In the genomic region with DNA sequence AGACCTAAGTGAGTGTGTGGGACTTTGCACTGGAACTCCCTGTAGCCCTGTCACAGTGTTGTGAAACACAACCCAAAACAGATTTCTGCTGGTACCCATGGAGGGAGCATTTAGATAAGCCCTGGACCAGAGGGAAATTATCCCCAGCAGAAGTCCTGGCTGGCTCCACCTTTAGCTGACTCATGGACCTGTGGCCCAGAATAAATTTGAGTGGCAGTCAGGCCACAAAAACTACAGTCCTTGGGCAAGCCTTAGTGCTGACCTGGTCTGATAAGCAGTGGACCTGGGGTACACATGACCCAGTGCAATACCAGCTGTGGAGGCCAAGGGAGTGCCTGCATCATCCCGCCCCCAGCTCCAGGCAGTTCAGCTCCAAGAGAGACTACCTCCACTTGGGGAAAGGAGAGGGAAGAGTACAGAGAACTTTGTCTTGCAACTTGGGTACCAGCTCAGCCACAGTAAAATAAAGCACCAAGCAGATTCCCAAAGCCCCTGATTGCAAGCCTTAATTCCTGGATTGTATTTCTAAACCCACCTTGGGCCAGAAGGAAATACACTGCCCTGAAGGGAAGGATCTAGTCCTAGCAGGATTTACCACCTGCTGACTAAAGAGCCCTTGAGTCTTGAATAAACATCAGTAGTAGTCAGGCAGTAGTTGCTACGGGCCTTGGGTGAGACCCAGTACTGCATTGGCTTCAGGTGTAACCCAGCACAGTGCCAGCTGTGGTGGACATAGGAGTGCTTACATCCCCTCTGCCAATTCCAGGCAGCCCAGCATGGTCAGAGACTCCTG, we compare ENCODE assay signal across 1 cellular context.
TF ChIP-seq lines count a peak whose summit lies in the region.

No MANE protein-coding gene starts in this region.

TF ChIP-seq in HepG2, 621 proteins besides CTCF, POLR2A, EP300 and RAD21 (continued from another document and continues in another):
- TF ChIP-seq, protein P1, sequence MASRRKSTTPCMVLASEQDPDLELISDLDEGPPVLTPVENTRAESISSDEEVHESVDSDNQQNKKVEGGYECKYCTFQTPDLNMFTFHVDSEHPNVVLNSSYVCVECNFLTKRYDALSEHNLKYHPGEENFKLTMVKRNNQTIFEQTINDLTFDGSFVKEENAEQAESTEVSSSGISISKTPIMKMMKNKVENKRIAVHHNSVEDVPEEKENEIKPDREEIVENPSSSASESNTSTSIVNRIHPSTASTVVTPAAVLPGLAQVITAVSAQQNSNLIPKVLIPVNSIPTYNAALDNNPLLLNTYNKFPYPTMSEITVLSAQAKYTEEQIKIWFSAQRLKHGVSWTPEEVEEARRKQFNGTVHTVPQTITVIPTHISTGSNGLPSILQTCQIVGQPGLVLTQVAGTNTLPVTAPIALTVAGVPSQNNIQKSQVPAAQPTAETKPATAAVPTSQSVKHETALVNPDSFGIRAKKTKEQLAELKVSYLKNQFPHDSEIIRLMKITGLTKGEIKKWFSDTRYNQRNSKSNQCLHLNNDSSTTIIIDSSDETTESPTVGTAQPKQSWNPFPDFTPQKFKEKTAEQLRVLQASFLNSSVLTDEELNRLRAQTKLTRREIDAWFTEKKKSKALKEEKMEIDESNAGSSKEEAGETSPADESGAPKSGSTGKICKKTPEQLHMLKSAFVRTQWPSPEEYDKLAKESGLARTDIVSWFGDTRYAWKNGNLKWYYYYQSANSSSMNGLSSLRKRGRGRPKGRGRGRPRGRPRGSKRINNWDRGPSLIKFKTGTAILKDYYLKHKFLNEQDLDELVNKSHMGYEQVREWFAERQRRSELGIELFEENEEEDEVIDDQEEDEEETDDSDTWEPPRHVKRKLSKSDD (CRISPR knock-in tag; IDR thresholded peaks at IDR 0.05; ENCODE audit: low read depth): peak; percentile 46
- TF ChIP-seq, protein P2, sequence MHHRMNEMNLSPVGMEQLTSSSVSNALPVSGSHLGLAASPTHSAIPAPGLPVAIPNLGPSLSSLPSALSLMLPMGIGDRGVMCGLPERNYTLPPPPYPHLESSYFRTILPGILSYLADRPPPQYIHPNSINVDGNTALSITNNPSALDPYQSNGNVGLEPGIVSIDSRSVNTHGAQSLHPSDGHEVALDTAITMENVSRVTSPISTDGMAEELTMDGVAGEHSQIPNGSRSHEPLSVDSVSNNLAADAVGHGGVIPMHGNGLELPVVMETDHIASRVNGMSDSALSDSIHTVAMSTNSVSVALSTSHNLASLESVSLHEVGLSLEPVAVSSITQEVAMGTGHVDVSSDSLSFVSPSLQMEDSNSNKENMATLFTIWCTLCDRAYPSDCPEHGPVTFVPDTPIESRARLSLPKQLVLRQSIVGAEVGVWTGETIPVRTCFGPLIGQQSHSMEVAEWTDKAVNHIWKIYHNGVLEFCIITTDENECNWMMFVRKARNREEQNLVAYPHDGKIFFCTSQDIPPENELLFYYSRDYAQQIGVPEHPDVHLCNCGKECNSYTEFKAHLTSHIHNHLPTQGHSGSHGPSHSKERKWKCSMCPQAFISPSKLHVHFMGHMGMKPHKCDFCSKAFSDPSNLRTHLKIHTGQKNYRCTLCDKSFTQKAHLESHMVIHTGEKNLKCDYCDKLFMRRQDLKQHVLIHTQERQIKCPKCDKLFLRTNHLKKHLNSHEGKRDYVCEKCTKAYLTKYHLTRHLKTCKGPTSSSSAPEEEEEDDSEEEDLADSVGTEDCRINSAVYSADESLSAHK (CRISPR knock-in tag; IDR thresholded peaks at IDR 0.05; ENCODE audit: borderline replicate concordance): no peak
- TF ChIP-seq SRSF1 (optimal IDR thresholded peaks at IDR 0.05; ENCODE audit: low read depth, low read length) (no peak), ZBTB20 (CRISPR knock-in tag; IDR thresholded peaks at IDR 0.05; ENCODE audit: borderline replicate concordance, low read depth) (no peak; the same call in 1 of the 2 replicates), ZNF207 (IDR thresholded peaks at IDR 0.05; ENCODE audit: borderline replicate concordance) (no peak), XRCC5 (optimal IDR thresholded peaks at IDR 0.05; ENCODE audit: low read length) (peak; percentile 65), PHF5A (CRISPR knock-in tag; IDR thresholded peaks at IDR 0.05; ENCODE audit: low read depth, unreplicated experiment) (no peak), CREM (IDR thresholded peaks at IDR 0.05) (no peak; the same call in 1 of the 2 replicates), CREM (CRISPR knock-in tag; IDR thresholded peaks at IDR 0.05) (no peak), FOXK2 (IDR thresholded peaks at IDR 0.05) (no peak), ERF (CRISPR knock-in tag; IDR thresholded peaks at IDR 0.05) (no peak), DNMT3B (CRISPR knock-in tag; conservative IDR thresholded peaks at IDR 0.05) (no peak), TMF1 (CRISPR knock-in tag; IDR thresholded peaks at IDR 0.05; ENCODE audit: low read depth) (no peak), ZNF121 (CRISPR knock-in tag; IDR thresholded peaks at IDR 0.05) (no peak), BRD4 (CRISPR knock-in tag; IDR thresholded peaks at IDR 0.05) (no peak), ZNF441 (CRISPR knock-in tag; IDR thresholded peaks at IDR 0.05; ENCODE audit: borderline replicate concordance) (no peak)
- TF ChIP-seq, protein P3, sequence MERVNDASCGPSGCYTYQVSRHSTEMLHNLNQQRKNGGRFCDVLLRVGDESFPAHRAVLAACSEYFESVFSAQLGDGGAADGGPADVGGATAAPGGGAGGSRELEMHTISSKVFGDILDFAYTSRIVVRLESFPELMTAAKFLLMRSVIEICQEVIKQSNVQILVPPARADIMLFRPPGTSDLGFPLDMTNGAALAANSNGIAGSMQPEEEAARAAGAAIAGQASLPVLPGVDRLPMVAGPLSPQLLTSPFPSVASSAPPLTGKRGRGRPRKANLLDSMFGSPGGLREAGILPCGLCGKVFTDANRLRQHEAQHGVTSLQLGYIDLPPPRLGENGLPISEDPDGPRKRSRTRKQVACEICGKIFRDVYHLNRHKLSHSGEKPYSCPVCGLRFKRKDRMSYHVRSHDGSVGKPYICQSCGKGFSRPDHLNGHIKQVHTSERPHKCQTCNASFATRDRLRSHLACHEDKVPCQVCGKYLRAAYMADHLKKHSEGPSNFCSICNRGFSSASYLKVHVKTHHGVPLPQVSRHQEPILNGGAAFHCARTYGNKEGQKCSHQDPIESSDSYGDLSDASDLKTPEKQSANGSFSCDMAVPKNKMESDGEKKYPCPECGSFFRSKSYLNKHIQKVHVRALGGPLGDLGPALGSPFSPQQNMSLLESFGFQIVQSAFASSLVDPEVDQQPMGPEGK (CRISPR knock-in tag; IDR thresholded peaks at IDR 0.05): peak; percentile 57
- TF ChIP-seq, protein P4, sequence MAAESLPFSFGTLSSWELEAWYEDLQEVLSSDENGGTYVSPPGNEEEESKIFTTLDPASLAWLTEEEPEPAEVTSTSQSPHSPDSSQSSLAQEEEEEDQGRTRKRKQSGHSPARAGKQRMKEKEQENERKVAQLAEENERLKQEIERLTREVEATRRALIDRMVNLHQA (CRISPR knock-in tag; IDR thresholded peaks at IDR 0.05): no peak
- TF ChIP-seq, protein P5, sequence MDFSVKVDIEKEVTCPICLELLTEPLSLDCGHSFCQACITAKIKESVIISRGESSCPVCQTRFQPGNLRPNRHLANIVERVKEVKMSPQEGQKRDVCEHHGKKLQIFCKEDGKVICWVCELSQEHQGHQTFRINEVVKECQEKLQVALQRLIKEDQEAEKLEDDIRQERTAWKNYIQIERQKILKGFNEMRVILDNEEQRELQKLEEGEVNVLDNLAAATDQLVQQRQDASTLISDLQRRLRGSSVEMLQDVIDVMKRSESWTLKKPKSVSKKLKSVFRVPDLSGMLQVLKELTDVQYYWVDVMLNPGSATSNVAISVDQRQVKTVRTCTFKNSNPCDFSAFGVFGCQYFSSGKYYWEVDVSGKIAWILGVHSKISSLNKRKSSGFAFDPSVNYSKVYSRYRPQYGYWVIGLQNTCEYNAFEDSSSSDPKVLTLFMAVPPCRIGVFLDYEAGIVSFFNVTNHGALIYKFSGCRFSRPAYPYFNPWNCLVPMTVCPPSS (IDR thresholded peaks at IDR 0.05): no peak
- TF ChIP-seq, protein P6, sequence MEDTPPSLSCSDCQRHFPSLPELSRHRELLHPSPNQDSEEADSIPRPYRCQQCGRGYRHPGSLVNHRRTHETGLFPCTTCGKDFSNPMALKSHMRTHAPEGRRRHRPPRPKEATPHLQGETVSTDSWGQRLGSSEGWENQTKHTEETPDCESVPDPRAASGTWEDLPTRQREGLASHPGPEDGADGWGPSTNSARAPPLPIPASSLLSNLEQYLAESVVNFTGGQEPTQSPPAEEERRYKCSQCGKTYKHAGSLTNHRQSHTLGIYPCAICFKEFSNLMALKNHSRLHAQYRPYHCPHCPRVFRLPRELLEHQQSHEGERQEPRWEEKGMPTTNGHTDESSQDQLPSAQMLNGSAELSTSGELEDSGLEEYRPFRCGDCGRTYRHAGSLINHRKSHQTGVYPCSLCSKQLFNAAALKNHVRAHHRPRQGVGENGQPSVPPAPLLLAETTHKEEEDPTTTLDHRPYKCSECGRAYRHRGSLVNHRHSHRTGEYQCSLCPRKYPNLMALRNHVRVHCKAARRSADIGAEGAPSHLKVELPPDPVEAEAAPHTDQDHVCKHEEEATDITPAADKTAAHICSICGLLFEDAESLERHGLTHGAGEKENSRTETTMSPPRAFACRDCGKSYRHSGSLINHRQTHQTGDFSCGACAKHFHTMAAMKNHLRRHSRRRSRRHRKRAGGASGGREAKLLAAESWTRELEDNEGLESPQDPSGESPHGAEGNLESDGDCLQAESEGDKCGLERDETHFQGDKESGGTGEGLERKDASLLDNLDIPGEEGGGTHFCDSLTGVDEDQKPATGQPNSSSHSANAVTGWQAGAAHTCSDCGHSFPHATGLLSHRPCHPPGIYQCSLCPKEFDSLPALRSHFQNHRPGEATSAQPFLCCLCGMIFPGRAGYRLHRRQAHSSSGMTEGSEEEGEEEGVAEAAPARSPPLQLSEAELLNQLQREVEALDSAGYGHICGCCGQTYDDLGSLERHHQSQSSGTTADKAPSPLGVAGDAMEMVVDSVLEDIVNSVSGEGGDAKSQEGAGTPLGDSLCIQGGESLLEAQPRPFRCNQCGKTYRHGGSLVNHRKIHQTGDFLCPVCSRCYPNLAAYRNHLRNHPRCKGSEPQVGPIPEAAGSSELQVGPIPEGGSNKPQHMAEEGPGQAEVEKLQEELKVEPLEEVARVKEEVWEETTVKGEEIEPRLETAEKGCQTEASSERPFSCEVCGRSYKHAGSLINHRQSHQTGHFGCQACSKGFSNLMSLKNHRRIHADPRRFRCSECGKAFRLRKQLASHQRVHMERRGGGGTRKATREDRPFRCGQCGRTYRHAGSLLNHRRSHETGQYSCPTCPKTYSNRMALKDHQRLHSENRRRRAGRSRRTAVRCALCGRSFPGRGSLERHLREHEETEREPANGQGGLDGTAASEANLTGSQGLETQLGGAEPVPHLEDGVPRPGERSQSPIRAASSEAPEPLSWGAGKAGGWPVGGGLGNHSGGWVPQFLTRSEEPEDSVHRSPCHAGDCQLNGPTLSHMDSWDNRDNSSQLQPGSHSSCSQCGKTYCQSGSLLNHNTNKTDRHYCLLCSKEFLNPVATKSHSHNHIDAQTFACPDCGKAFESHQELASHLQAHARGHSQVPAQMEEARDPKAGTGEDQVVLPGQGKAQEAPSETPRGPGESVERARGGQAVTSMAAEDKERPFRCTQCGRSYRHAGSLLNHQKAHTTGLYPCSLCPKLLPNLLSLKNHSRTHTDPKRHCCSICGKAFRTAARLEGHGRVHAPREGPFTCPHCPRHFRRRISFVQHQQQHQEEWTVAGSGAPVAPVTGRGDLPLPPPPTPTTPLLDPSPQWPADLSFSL (CRISPR knock-in tag; IDR thresholded peaks at IDR 0.05): peak; percentile 18; the same call in 1 of the 2 replicates
- TF ChIP-seq, protein P7, sequence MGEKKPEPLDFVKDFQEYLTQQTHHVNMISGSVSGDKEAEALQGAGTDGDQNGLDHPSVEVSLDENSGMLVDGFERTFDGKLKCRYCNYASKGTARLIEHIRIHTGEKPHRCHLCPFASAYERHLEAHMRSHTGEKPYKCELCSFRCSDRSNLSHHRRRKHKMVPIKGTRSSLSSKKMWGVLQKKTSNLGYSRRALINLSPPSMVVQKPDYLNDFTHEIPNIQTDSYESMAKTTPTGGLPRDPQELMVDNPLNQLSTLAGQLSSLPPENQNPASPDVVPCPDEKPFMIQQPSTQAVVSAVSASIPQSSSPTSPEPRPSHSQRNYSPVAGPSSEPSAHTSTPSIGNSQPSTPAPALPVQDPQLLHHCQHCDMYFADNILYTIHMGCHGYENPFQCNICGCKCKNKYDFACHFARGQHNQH (CRISPR knock-in tag; IDR thresholded peaks at IDR 0.05): no peak; the same call in 1 of the 2 replicates
- TF ChIP-seq, protein P8, sequence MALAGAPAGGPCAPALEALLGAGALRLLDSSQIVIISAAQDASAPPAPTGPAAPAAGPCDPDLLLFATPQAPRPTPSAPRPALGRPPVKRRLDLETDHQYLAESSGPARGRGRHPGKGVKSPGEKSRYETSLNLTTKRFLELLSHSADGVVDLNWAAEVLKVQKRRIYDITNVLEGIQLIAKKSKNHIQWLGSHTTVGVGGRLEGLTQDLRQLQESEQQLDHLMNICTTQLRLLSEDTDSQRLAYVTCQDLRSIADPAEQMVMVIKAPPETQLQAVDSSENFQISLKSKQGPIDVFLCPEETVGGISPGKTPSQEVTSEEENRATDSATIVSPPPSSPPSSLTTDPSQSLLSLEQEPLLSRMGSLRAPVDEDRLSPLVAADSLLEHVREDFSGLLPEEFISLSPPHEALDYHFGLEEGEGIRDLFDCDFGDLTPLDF (CRISPR knock-in tag; IDR thresholded peaks at IDR 0.05): no peak
- TF ChIP-seq, protein P9, sequence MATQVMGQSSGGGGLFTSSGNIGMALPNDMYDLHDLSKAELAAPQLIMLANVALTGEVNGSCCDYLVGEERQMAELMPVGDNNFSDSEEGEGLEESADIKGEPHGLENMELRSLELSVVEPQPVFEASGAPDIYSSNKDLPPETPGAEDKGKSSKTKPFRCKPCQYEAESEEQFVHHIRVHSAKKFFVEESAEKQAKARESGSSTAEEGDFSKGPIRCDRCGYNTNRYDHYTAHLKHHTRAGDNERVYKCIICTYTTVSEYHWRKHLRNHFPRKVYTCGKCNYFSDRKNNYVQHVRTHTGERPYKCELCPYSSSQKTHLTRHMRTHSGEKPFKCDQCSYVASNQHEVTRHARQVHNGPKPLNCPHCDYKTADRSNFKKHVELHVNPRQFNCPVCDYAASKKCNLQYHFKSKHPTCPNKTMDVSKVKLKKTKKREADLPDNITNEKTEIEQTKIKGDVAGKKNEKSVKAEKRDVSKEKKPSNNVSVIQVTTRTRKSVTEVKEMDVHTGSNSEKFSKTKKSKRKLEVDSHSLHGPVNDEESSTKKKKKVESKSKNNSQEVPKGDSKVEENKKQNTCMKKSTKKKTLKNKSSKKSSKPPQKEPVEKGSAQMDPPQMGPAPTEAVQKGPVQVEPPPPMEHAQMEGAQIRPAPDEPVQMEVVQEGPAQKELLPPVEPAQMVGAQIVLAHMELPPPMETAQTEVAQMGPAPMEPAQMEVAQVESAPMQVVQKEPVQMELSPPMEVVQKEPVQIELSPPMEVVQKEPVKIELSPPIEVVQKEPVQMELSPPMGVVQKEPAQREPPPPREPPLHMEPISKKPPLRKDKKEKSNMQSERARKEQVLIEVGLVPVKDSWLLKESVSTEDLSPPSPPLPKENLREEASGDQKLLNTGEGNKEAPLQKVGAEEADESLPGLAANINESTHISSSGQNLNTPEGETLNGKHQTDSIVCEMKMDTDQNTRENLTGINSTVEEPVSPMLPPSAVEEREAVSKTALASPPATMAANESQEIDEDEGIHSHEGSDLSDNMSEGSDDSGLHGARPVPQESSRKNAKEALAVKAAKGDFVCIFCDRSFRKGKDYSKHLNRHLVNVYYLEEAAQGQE (IDR thresholded peaks at IDR 0.05; ENCODE audit: borderline replicate concordance in 1 of 2, low read depth in 1 of 2, low read length in 2 of 2): no peak
- TF ChIP-seq, protein P10, sequence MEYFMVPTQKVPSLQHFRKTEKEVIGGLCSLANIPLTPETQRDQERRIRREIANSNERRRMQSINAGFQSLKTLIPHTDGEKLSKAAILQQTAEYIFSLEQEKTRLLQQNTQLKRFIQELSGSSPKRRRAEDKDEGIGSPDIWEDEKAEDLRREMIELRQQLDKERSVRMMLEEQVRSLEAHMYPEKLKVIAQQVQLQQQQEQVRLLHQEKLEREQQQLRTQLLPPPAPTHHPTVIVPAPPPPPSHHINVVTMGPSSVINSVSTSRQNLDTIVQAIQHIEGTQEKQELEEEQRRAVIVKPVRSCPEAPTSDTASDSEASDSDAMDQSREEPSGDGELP (IDR thresholded peaks at IDR 0.05; ENCODE audit: borderline replicate concordance, low read depth): peak; percentile 85
